In the genomic region with DNA sequence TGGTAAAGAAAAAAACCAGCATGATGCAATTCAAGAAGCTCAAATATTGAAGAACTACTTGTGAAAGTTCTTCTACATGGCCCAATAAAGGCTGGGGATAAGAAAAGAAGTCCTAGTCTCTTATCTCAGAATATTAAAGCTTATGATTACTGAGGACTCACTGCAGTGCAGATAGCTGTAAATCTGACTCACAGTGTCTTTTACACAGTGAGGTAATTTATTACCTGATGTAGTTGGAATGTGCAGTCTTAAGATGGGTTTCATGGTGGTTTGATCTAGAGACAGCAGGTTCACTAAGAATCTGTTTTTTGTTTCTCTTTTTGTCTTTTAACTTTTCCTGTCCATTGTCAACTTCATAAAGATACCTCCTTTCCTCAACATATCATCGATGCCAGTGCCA, we compare ENCODE assay signal across 22 cellular contexts.
"Had no signal": no experiment of that assay in that cellular context is flagged by ENCODE, and none has a peak within 500 bp of the region (broad histone marks: within the 10 kb centered on the region; RNA-seq: fewer than 3 reads in every experiment).

No MANE protein-coding gene starts in this region.

- H3K27me3 ChIP-seq: adrenal gland, ascending aorta, neutrophil, pancreas, right lobe of liver, testis, upper lobe of left lung had no signal

- H3K4me1 ChIP-seq: adrenal gland, ascending aorta, pancreas, psoas muscle, right lobe of liver, testis, upper lobe of left lung had no signal

- H3K27ac ChIP-seq: adrenal gland, ascending aorta, coronary artery, epithelial cell of prostate, neutrophil, pancreas, psoas muscle, right lobe of liver, skin epidermis, testis, upper lobe of left lung had no signal

- H3K9me3 ChIP-seq: adrenal gland, ascending aorta, neutrophil, pancreas, psoas muscle, right lobe of liver, testis, upper lobe of left lung had no signal

- H3K4me3 ChIP-seq: adrenal gland, ascending aorta, coronary artery, pancreas, psoas muscle, right lobe of liver, skin epidermis, testis, upper lobe of left lung had no signal

- ATAC-seq: activated T-helper 17 cell treated with anti-CD3 and anti-CD28 coated beads, Interleukin-2, amount 50 U/mL, for 72 hours; pancreas; psoas muscle; right lobe of liver; stimulated activated naive B cell treated with anti-CD40 and anti-IgM and Interleukin-4, amounts not matched to agents 10 μg/mL and 1 μg/mL and 100 μg/mL, for 72 hours had no signal

- DNase-seq: activated CD4-positive, alpha-beta T cell treated with anti-CD3 and anti-CD28 coated beads for 1 hour; activated CD4-positive, alpha-beta T cell treated with anti-CD3 and anti-CD28 coated beads, Interleukin-2, amount 50 U/mL, for 4 hours; activated CD8-positive, alpha-beta memory T cell treated with anti-CD3 and anti-CD28 coated beads for 24 hours; activated CD8-positive, alpha-beta memory T cell treated with anti-CD3 and anti-CD28 coated beads, Interleukin-2, amount 50 U/mL, for 4 hours; activated T-cell treated with anti-CD3 and anti-CD28 coated beads, Interleukin-2, amount 50 U/mL, for 24 hours; adrenal gland; cerebellar nuclear complex; pancreas; psoas muscle; right lobe of liver; stimulated activated CD4-positive, alpha-beta T cell treated with anti-CD3 and anti-CD28 coated beads, Interleukin-2, amount 100 ng/mL, for 24 hours; stimulated activated CD8-positive, alpha-beta memory T cell treated with anti-CD3 and anti-CD28 coated beads, Interleukin-4, amount 100 ng/mL, for 48 hours; stimulated activated naive B cell treated with anti-CD40 and anti-IgM and Interleukin-4, amounts not matched to agents 10 μg/mL and 1 μg/mL and 100 μg/mL, for 72 hours; T-helper 9 cell; testis; upper lobe of left lung had no signal

- H3K36me3 ChIP-seq: adrenal gland, ascending aorta, neutrophil, pancreas, right lobe of liver, upper lobe of left lung had no signal
